30 cellular contexts compared by ENCODE assay signal in the genomic region with DNA sequence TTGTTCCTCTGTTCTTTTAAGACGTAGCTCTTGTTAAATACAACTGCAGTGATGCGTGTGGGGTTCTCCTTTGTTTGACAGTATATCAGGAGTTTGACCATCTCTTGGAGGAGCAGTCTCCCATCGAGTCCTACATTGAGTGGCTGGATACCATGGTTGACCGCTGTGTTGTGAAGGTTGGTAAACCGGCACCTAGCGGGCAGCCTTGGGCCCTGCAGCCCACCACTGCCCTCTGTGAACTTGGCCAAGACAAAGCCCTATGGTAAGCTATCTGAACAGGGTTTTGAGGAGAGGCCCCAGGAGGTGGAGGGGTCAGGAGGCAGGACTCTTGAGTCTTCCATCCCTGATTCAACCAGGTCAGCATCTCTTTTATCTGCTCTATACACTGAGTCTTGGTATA.
"Had no signal": no experiment of that assay in that cellular context is flagged by ENCODE, and none has a peak within 500 bp of the region (broad histone marks: within the 10 kb centered on the region; RNA-seq: fewer than 3 reads in every experiment).

No MANE protein-coding gene starts in this region.

- H3K36me3 ChIP-seq: neural progenitor cell, pancreas, spleen, suprapubic skin, tibial nerve, upper lobe of left lung, vagina had no signal

- H3K9me3 Mint-ChIP-seq: naive thymus-derived CD4-positive, alpha-beta T cell; natural killer cell; nephron; neural progenitor cell; stimulated activated memory B cell treated with anti-CD40 and anti-IgM and Interleukin-4, amounts not matched to agents 10 μg/mL and 1 μg/mL and 100 μg/mL, for 72 hours; stimulated activated naive CD8-positive, alpha-beta T cell treated with anti-CD3 and anti-CD28 coated beads, Interleukin-15, amount 100 ng/mL, for 72 hours had no signal

- H3K4me1 Mint-ChIP-seq: natural killer cell; stimulated activated memory B cell treated with anti-CD40 and anti-IgM and Interleukin-4, amounts not matched to agents 10 μg/mL and 1 μg/mL and 100 μg/mL, for 72 hours had no signal

- H3K9ac ChIP-seq: neural progenitor cell had no signal

- H3K4me3 ChIP-seq: neural progenitor cell, pancreas, psoas muscle, skin epidermis, smooth muscle cell, spleen, suprapubic skin, testis, tibial nerve, upper lobe of left lung, vagina had no signal

- H3K27ac Mint-ChIP-seq: naive thymus-derived CD4-positive, alpha-beta T cell; natural killer cell; nephron; neural progenitor cell; progenitor cell of endocrine pancreas; stimulated activated memory B cell treated with anti-CD40 and anti-IgM and Interleukin-4, amounts not matched to agents 10 μg/mL and 1 μg/mL and 100 μg/mL, for 72 hours; stimulated activated naive CD8-positive, alpha-beta T cell treated with anti-CD3 and anti-CD28 coated beads, Interleukin-15, amount 100 ng/mL, for 72 hours had no signal

- DNase-seq: naive thymus-derived CD4-positive, alpha-beta T cell; natural killer cell; occipital lobe; pancreas; psoas muscle; right cardiac atrium; spleen; stimulated activated CD4-positive, alpha-beta T cell treated with anti-CD3 and anti-CD28 coated beads, Interleukin-12 subunit alpha, Interleukin-12 subunit beta, amount 100 ng/mL, for 4 hours; stimulated activated CD4-positive, alpha-beta T cell treated with anti-CD3 and anti-CD28 coated beads, Interleukin-1b, Interleukin-23, amount 100 ng/mL, for 48 hours; stimulated activated CD4-positive, alpha-beta T cell treated with anti-CD3 and anti-CD28 coated beads, Interleukin-4, amount 100 ng/mL, for 1 hour; stimulated activated CD4-positive, alpha-beta T cell treated with anti-CD3 and anti-CD28 coated beads, Interleukin-4, amount 100 ng/mL, for 4 hours; stimulated activated CD8-positive, alpha-beta memory T cell treated with anti-CD3 and anti-CD28 coated beads, Interleukin-4, amount 100 ng/mL, for 48 hours; stimulated activated naive CD4-positive, alpha-beta T cell; stimulated activated naive CD8-positive, alpha-beta T cell treated with anti-CD3 and anti-CD28 coated beads, Interleukin-15, amount 100 ng/mL, for 72 hours; stimulated activated naive CD8-positive, alpha-beta T cell treated with anti-CD3 and anti-CD28 coated beads, Interleukin-15, Interleukin-2, amounts not matched to agents 100 U/mL and 50 U/mL, for 24 hours; substantia nigra; testis; trophoblast cell had no signal

- H2AFZ ChIP-seq: neural progenitor cell had no signal

- H3K4me3 Mint-ChIP-seq: naive thymus-derived CD4-positive, alpha-beta T cell; natural killer cell; nephron; neural progenitor cell; stimulated activated memory B cell treated with anti-CD40 and anti-IgM and Interleukin-4, amounts not matched to agents 10 μg/mL and 1 μg/mL and 100 μg/mL, for 72 hours; stimulated activated naive CD8-positive, alpha-beta T cell treated with anti-CD3 and anti-CD28 coated beads, Interleukin-15, amount 100 ng/mL, for 72 hours had no signal

- ATAC-seq: naive thymus-derived CD4-positive, alpha-beta T cell; natural killer cell; pancreas; psoas muscle; right cardiac atrium; sciatic nerve; stimulated activated memory B cell treated with anti-CD40 and anti-IgM and Interleukin-4, amounts not matched to agents 10 μg/mL and 1 μg/mL and 100 μg/mL, for 72 hours; stimulated activated naive CD8-positive, alpha-beta T cell treated with anti-CD3 and anti-CD28 coated beads, Interleukin-15, amount 100 ng/mL, for 72 hours; stimulated activated naive CD8-positive, alpha-beta T cell treated with anti-CD3 and anti-CD28 coated beads, Interleukin-15, Interleukin-2, amounts not matched to agents 100 U/mL and 50 U/mL, for 24 hours had no signal

- H3K4me1 ChIP-seq: pancreas, psoas muscle, spleen, suprapubic skin, testis, upper lobe of left lung, vagina had no signal

- H3K36me3 Mint-ChIP-seq: naive thymus-derived CD4-positive, alpha-beta T cell; natural killer cell; stimulated activated memory B cell treated with anti-CD40 and anti-IgM and Interleukin-4, amounts not matched to agents 10 μg/mL and 1 μg/mL and 100 μg/mL, for 72 hours had no signal

- H3K27ac ChIP-seq: neural progenitor cell, pancreas, psoas muscle, skin epidermis, spleen, suprapubic skin, testis, tibial nerve, upper lobe of left lung, vagina had no signal

- H3K27me3 ChIP-seq: neural progenitor cell, pancreas, suprapubic skin, testis, tibial nerve, upper lobe of left lung, vagina had no signal

- H3K4me2 ChIP-seq: neural progenitor cell, smooth muscle cell had no signal

- H3K9me3 ChIP-seq: pancreas, psoas muscle, spleen, suprapubic skin, testis, tibial nerve, upper lobe of left lung, vagina had no signal

- FAIRE-seq: pancreas, urothelium cell line had no signal
